In genomic region chrX:92213781-92214180, GRCh38 we compare ENCODE assay signal across 19 cellular contexts.
DNase-seq lines count a peak whose midpoint lies in the region; ATAC-seq and TF ChIP-seq lines count a peak whose summit lies in the region.
"Had no signal": no experiment of that assay in that cellular context is flagged by ENCODE, and none has a peak within 500 bp of the region (broad histone marks: within the 10 kb centered on the region; RNA-seq: fewer than 3 reads in every experiment).

No MANE protein-coding gene starts in this region.

- H3K9ac ChIP-seq in HUES48 (ENCODE audit: low read depth, low read length) = no peak overlapping the region

- CTCF ChIA-PET in RWPE1 (lab: Yijun Ruan, JAX) = no interaction called here

- peak; percentile 6 for DNase-seq in COLO829 (ENCODE audit: low spot score)
- peak; percentile 11 for DNase-seq in RWPE1 (ENCODE audit: low spot score)
- DNase-seq in fibroblast of pulmonary artery (ENCODE audit: low read depth) = peak; percentile 0
- no peak for DNase-seq in SK-N-DZ (ENCODE audit: low spot score)
- no peak for DNase-seq in HUDEP-2 (lab: John Stamatoyannopoulos, UW; ENCODE audit: unreplicated experiment in 76 of 76)
- DNase-seq in activated naive CD8-positive, alpha-beta T cell treated with anti-CD3 and anti-CD28 coated beads, Interleukin-2, amount 50 U/mL, for 24 hours = no peak
- DNase-seq: Caco-2, DMS79 treated with DMSO at 0.1 percent for 48 hours, GDM1, Karpas-422, NCI-H1436, NCI-H2081, NCI-H345, NCI-H748 treated with DMSO at 0.1 percent for 48 hours, Right ventricle myocardium superior had no signal

- no peaks in the 10 kb centered on the region for H3K9me3 Mint-ChIP-seq in activated naive CD8-positive, alpha-beta T cell treated with anti-CD3 and anti-CD28 coated beads, Interleukin-2, amount 50 U/mL, for 24 hours

- H3K9me3 ChIP-seq in HUES48 (ENCODE audit: control insufficient read depth, insufficient read depth, low read length) = peaks cover 24% of the 10 kb centered on the region
- H3K9me3 ChIP-seq: Caco-2 had no signal

- no peaks in the 10 kb centered on the region for H3K27me3 ChIP-seq in HUES48 (ENCODE audit: control insufficient read depth, insufficient read depth, low read length)

- H3K4me3 ChIP-seq in HUES48 (ENCODE audit: low read depth, low read length) (0 out of 2 replicates have a peak overlapping the region, but pooled peaks have one; percentile 3), fibroblast of pulmonary artery (replicated peaks; ENCODE audit: low read depth, low read length) (no peak overlapping the region)
- H3K4me3 ChIP-seq: GM23338 had no signal

- no peaks in the 10 kb centered on the region for H3K4me1 ChIP-seq in HUES48 (ENCODE audit: control insufficient read depth, insufficient read depth, low read length)
- H3K4me1 ChIP-seq: Caco-2 had no signal

- H3K4me3 Mint-ChIP-seq in activated naive CD8-positive, alpha-beta T cell treated with anti-CD3 and anti-CD28 coated beads, Interleukin-2, amount 50 U/mL, for 24 hours = no peak overlapping the region
- H3K4me3 Mint-ChIP-seq: CD14-positive monocyte, GM23338 had no signal

- H3K4me1 Mint-ChIP-seq in activated naive CD8-positive, alpha-beta T cell treated with anti-CD3 and anti-CD28 coated beads, Interleukin-2, amount 50 U/mL, for 24 hours = no peaks in the 10 kb centered on the region
- H3K4me1 Mint-ChIP-seq: CD14-positive monocyte, GM23338 had no signal

- H3K27me3 Mint-ChIP-seq in activated naive CD8-positive, alpha-beta T cell treated with anti-CD3 and anti-CD28 coated beads, Interleukin-2, amount 50 U/mL, for 24 hours = no peaks in the 10 kb centered on the region

- H3K27ac ChIP-seq in HUES48 (ENCODE audit: low read depth, low read length) = no peak overlapping the region
- H3K27ac ChIP-seq in RWPE1 = no peak overlapping the region

- POLR2A ChIA-PET in RWPE1 (lab: Yijun Ruan, JAX; ENCODE audit: low non-redundant PET) = no interaction called here

- H3K36me3 ChIP-seq in HUES48 (ENCODE audit: control insufficient read depth, insufficient read depth, low read length) = no peaks in the 10 kb centered on the region

- no peak for ATAC-seq in HG02852 (IDR thresholded peaks at IDR 0.05; ENCODE audit: unreplicated experiment)
- no peak for ATAC-seq in activated naive CD8-positive, alpha-beta T cell treated with anti-CD3 and anti-CD28 coated beads, Interleukin-2, amount 50 U/mL, for 24 hours
- ATAC-seq: GM23338 had no signal

- no peaks in the 10 kb centered on the region for H3K36me3 Mint-ChIP-seq in activated naive CD8-positive, alpha-beta T cell treated with anti-CD3 and anti-CD28 coated beads, Interleukin-2, amount 50 U/mL, for 24 hours (ENCODE audit: low read depth)
- H3K36me3 Mint-ChIP-seq: CD14-positive monocyte had no signal

- TF ChIP-seq CTCF in RWPE1 (conservative IDR thresholded peaks at IDR 0.05; ENCODE audit: low read depth) (no peak), fibroblast of pulmonary artery (IDR thresholded peaks at IDR 0.05; ENCODE audit: low read length, missing control alignments) (no peak)

- no peak overlapping the region for H3K27ac Mint-ChIP-seq in activated naive CD8-positive, alpha-beta T cell treated with anti-CD3 and anti-CD28 coated beads, Interleukin-2, amount 50 U/mL, for 24 hours
- H3K27ac Mint-ChIP-seq: CD14-positive monocyte, GM23338 had no signal

Comparison
In these comparisons a context has a peak if more than half of its experiments do, and no peak if none do; other contexts are left out.
1. DNase-seq: peak in COLO829 (single experiment), RWPE1 (single experiment) and fibroblast of pulmonary artery (single experiment); none in SK-N-DZ (single experiment), HUDEP-2 (0 of 76) and activated naive CD8-positive, alpha-beta T cell treated with anti-CD3 and anti-CD28 coated beads, Interleukin-2, amount 50 U/mL, for 24 hours (single experiment).